ENCODE assay signal across 16 cellular contexts in the genomic region with DNA sequence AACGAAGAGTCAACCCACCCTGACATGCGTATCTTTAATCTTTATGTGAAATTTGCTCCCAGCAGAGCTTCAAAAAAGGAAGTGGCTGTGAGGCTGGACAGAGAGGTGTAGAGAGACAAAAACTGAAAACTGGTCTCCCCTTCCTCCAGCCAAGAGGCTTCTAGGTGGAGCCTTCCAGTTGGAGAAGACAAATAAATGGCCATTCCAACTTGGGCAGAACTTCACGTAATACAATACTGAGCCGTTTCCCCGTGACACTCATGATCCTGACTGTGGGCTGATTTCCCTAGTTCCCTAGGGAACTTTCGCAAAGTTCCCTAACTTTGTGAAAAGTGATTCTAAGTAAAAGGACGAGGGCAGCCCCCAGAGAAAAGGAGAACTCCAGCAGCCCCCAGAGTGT.
"Had no signal": no experiment of that assay in that cellular context is flagged by ENCODE, and none has a peak within 500 bp of the region (broad histone marks: within the 10 kb centered on the region; RNA-seq: fewer than 3 reads in every experiment).

No MANE protein-coding gene starts in this region.

- H3K36me3 Mint-ChIP-seq: activated CD8-positive, alpha-beta memory T cell treated with anti-CD3 and anti-CD28 coated beads, Interleukin-2, amount 10 ng/mL, durations not matched to agents 7 days and 5 days; activated naive CD8-positive, alpha-beta T cell treated with anti-CD3 and anti-CD28 coated beads, Interleukin-2, amount 10 ng/mL, durations not matched to agents 7 days and 5 days had no signal

- H3K4me1 ChIP-seq: left lung, SJCRH30 had no signal

- H3K27ac ChIP-seq: left lung, neutrophil, SJCRH30, thoracic aorta had no signal

- ATAC-seq: activated CD8-positive, alpha-beta memory T cell treated with anti-CD3 and anti-CD28 coated beads, Interleukin-2, amount 10 ng/mL, durations not matched to agents 7 days and 5 days; left lung had no signal

- H3K4me3 Mint-ChIP-seq: activated CD8-positive, alpha-beta memory T cell treated with anti-CD3 and anti-CD28 coated beads, Interleukin-2, amount 10 ng/mL, durations not matched to agents 7 days and 5 days; activated naive CD8-positive, alpha-beta T cell treated with anti-CD3 and anti-CD28 coated beads, Interleukin-2, amount 10 ng/mL, durations not matched to agents 7 days and 5 days; activated T-cell treated with anti-CD3 and anti-CD28 coated beads, Interleukin-2, amount 50 U/mL, for 24 hours; stimulated activated naive CD8-positive, alpha-beta T cell treated with anti-CD3 and anti-CD28 coated beads, Interleukin-15, Interleukin-2, amounts not matched to agents 100 ng/mL and 50 ng/mL, for 24 hours; T-helper 2 cell treated with Interferon-gamma antibody and Interleukin-4, amounts not matched to agents 5 μg/mL and 100 μg/mL, for 36 hours had no signal

- H3K4me3 ChIP-seq: left lung, SJCRH30, thoracic aorta had no signal

- H3K9me3 Mint-ChIP-seq: activated naive CD8-positive, alpha-beta T cell treated with anti-CD3 and anti-CD28 coated beads, Interleukin-2, amount 10 ng/mL, durations not matched to agents 7 days and 5 days; activated T-cell treated with anti-CD3 and anti-CD28 coated beads, Interleukin-2, amount 50 U/mL, for 24 hours; stimulated activated naive CD8-positive, alpha-beta T cell treated with anti-CD3 and anti-CD28 coated beads, Interleukin-15, Interleukin-2, amounts not matched to agents 100 ng/mL and 50 ng/mL, for 24 hours; T-helper 2 cell treated with Interferon-gamma antibody and Interleukin-4, amounts not matched to agents 5 μg/mL and 100 μg/mL, for 36 hours had no signal

- H3K27me3 Mint-ChIP-seq: activated T-cell treated with anti-CD3 and anti-CD28 coated beads, Interleukin-2, amount 50 U/mL, for 24 hours; stimulated activated naive CD8-positive, alpha-beta T cell treated with anti-CD3 and anti-CD28 coated beads, Interleukin-15, Interleukin-2, amounts not matched to agents 100 ng/mL and 50 ng/mL, for 24 hours had no signal

- H3K27ac Mint-ChIP-seq: activated CD8-positive, alpha-beta memory T cell treated with anti-CD3 and anti-CD28 coated beads, Interleukin-2, amount 10 ng/mL, durations not matched to agents 7 days and 5 days; activated naive CD8-positive, alpha-beta T cell treated with anti-CD3 and anti-CD28 coated beads, Interleukin-2, amount 10 ng/mL, durations not matched to agents 7 days and 5 days; activated T-cell treated with anti-CD3 and anti-CD28 coated beads, Interleukin-2, amount 50 U/mL, for 24 hours; stimulated activated naive CD8-positive, alpha-beta T cell treated with anti-CD3 and anti-CD28 coated beads, Interleukin-15, Interleukin-2, amounts not matched to agents 100 ng/mL and 50 ng/mL, for 24 hours; T-helper 2 cell treated with Interferon-gamma antibody and Interleukin-4, amounts not matched to agents 5 μg/mL and 100 μg/mL, for 36 hours had no signal

- H3K27me3 ChIP-seq: left lung, neutrophil, SJCRH30 had no signal

- DNase-seq: activated CD4-positive, alpha-beta T cell treated with anti-CD3 and anti-CD28 coated beads, Interleukin-2, amount 50 U/mL, for 48 hours; activated CD4-positive, CD25-positive, alpha-beta regulatory T cell treated with anti-CD3 and anti-CD28 coated beads, Interleukin-2, amount 50 U/mL, for 72 hours; activated CD8-positive, alpha-beta memory T cell treated with anti-CD3 and anti-CD28 coated beads, Interleukin-2, amount 10 ng/mL, durations not matched to agents 7 days and 5 days; activated gamma-delta T cell treated with Interleukin-2 at 50 U/mL for 16 hours; activated naive CD8-positive, alpha-beta T cell treated with anti-CD3 and anti-CD28 coated beads, Interleukin-2, amount 10 ng/mL, durations not matched to agents 7 days and 5 days; activated T-cell treated with anti-CD3 and anti-CD28 coated beads, Interleukin-2, amount 50 U/mL, for 24 hours; anterior cingulate cortex; left lung; mesenchymal stem cell; SJCRH30; stimulated activated CD4-positive, alpha-beta T cell treated with anti-CD3 and anti-CD28 coated beads, Interleukin-4, amount 100 ng/mL, for 24 hours; SW 1271 had no signal

- H3K4me1 Mint-ChIP-seq: activated CD8-positive, alpha-beta memory T cell treated with anti-CD3 and anti-CD28 coated beads, Interleukin-2, amount 10 ng/mL, durations not matched to agents 7 days and 5 days; activated naive CD8-positive, alpha-beta T cell treated with anti-CD3 and anti-CD28 coated beads, Interleukin-2, amount 10 ng/mL, durations not matched to agents 7 days and 5 days had no signal

- H3K9me3 ChIP-seq: left lung, neutrophil, SJCRH30, thoracic aorta had no signal
